In the genomic region with DNA sequence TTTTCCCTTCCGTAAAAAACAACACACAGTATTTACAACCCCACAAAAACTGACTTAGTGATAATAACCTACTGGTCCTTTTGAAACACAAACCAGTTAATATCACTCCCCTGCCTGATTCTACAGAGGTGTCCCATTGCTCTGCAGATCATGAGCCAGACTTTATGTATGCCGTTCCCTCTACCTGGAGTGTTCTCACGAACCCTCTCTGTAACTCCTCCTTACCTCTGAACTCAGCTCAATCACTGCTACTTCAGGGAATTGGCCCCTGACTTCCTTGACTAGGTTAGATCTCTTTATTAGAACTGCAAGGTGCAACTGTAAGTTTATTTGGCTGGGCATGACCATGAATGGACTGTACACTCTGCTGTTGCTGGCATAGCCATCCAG, we compare ENCODE assay signal across 24 cellular contexts. TPM values are rescaled to one million over a fixed set of nuclear protein-coding genes. Genes with fewer than 3 reads are reported as not detected.
DNase-seq lines count a peak whose midpoint lies in the region; ATAC-seq and TF ChIP-seq lines count a peak whose summit lies in the region.
"Had no signal": no experiment of that assay in that cellular context is flagged by ENCODE, and none has a peak within 500 bp of the region (broad histone marks: within the 10 kb centered on the region; RNA-seq: fewer than 3 reads in every experiment).

No MANE protein-coding gene starts in this region.

- H3K9me3 ChIP-seq in hepatocyte (ENCODE audit: low read depth) (no peaks in the 10 kb centered on the region), neural progenitor cell (ENCODE audit: low read depth) (no peaks in the 10 kb centered on the region), upper lobe of right lung (no peaks in the 10 kb centered on the region)
- H3K9me3 ChIP-seq: BLaER1, SJCRH30 had no signal

- peaks cover 89% of the 10 kb centered on the region for H3K4me1 Mint-ChIP-seq in neural progenitor cell

- peak; percentile 33 for ATAC-seq in upper lobe of right lung
- ATAC-seq in left colon = no peak
- ATAC-seq: HCT116, Right ventricle myocardium inferior had no signal

- 44% methylated on average over 3 of the region's 3 CpGs for WGBS in hepatocyte (ENCODE audit: low lambda C conversion rate, missing lambda C conversion rate)

- no peaks in the 10 kb centered on the region for H3K9me2 ChIP-seq in hepatocyte (replicated peaks; ENCODE audit: insufficient read depth)

- H3K4me2 ChIP-seq in hepatocyte (peak overlapping the region; percentile 11), neural progenitor cell (no peak overlapping the region)
- H3K4me2 ChIP-seq: BLaER1, PC-9 had no signal

- H3K36me3 Mint-ChIP-seq in neural progenitor cell = peaks cover 4% of the 10 kb centered on the region

- peaks cover 32% of the 10 kb centered on the region for H3F3A ChIP-seq in neural progenitor cell (ENCODE audit: low read depth)

- H3K4me3 ChIP-seq in hepatocyte = no peak overlapping the region
- H3K4me3 ChIP-seq in neural progenitor cell = no peak overlapping the region
- H3K4me3 ChIP-seq in upper lobe of right lung = no peak overlapping the region
- H3K4me3 ChIP-seq: BLaER1, PC-9, SJCRH30 had no signal

- no peak overlapping the region for H3K9ac ChIP-seq in neural progenitor cell
- H3K9ac ChIP-seq: BLaER1 had no signal

- no peaks in the 10 kb centered on the region for H4K20me1 ChIP-seq in hepatocyte (ENCODE audit: insufficient read depth, poor library complexity, severe bottlenecking)
- no peaks in the 10 kb centered on the region for H4K20me1 ChIP-seq in neural progenitor cell (ENCODE audit: low read depth)
- H4K20me1 ChIP-seq: BLaER1 had no signal

- H3K79me2 ChIP-seq in hepatocyte (no peaks in the 10 kb centered on the region), neural progenitor cell (ENCODE audit: low read depth) (peaks cover 19% of the 10 kb centered on the region)

- H3K27me3 Mint-ChIP-seq in neural progenitor cell (ENCODE audit: insufficient read depth, low read depth) = peaks cover 6% of the 10 kb centered on the region

- H3K27ac Mint-ChIP-seq in neural progenitor cell = peak overlapping the region; percentile 73
- H3K27ac Mint-ChIP-seq: CD4-positive, alpha-beta T cell had no signal

- H3K27me3 ChIP-seq in hepatocyte (peaks cover 7% of the 10 kb centered on the region), neural progenitor cell (no peaks in the 10 kb centered on the region), upper lobe of right lung (peaks cover 7% of the 10 kb centered on the region)
- H3K27me3 ChIP-seq: BLaER1, SJCRH30 had no signal

- H3K4me3 Mint-ChIP-seq in neural progenitor cell = peak overlapping the region; percentile 94
- H3K4me3 Mint-ChIP-seq: CD4-positive, alpha-beta T cell had no signal

- TF ChIP-seq CTCF in hepatocyte (IDR thresholded peaks at IDR 0.05; ENCODE audit: poor library complexity) (no peak), neural progenitor cell (IDR thresholded peaks at IDR 0.05) (no peak), upper lobe of right lung (IDR thresholded peaks at IDR 0.05) (no peak)

- H3K9me3 Mint-ChIP-seq in neural progenitor cell = peaks cover 3% of the 10 kb centered on the region
- H3K9me3 Mint-ChIP-seq: CD4-positive, alpha-beta T cell had no signal

- H3K4me1 ChIP-seq in hepatocyte (ENCODE audit: insufficient read depth) = peaks cover 35% of the 10 kb centered on the region
- H3K4me1 ChIP-seq in neural progenitor cell = peaks cover 82% of the 10 kb centered on the region
- H3K4me1 ChIP-seq in upper lobe of right lung = peaks cover 5% of the 10 kb centered on the region
- H3K4me1 ChIP-seq: BLaER1 had no signal

- H3K27ac ChIP-seq in angular gyrus (ENCODE audit: low read depth, low read length) (peak overlapping the region; percentile 71), hepatocyte (no peak overlapping the region), neural progenitor cell (no peak overlapping the region), upper lobe of right lung (no peak overlapping the region)
- H3K27ac ChIP-seq: BLaER1, PC-9, SJCRH30 had no signal

- no peak overlapping the region for H2AFZ ChIP-seq in hepatocyte
- H2AFZ ChIP-seq in neural progenitor cell (replicated peaks) = no peak overlapping the region
- H2AFZ ChIP-seq: PC-9 had no signal

- DNase-seq in hepatocyte (ENCODE audit: low spot score) = no peak
- DNase-seq in neural progenitor cell (ENCODE audit: low spot score) = no peak
- no peak for DNase-seq in upper lobe of right lung
- DNase-seq in left colon = no peak
- DNase-seq in CD1c-positive myeloid dendritic cell (ENCODE audit: extremely low spot score) = no peak
- no peak for DNase-seq in activated CD4-positive, alpha-beta T cell treated with anti-CD3 and anti-CD28 coated beads, Interleukin-2, amount 50 U/mL, for 1 hour
- DNase-seq: CD4-positive, alpha-beta T cell; NCI-H1048; NCI-H1417; NCI-H1694; NCI-H2029 treated with DMSO at 0.1 percent for 48 hours; NCI-H446 treated with DMSO at 0.1 percent for 48 hours; NCI-H526; NCI-H82; NK-92 treated with Interleukin-12 subunit alpha and Interleukin-12 subunit beta, amount 100 ng/mL, for 24 hours; PC-9; SJCRH30 had no signal

- no peaks in the 10 kb centered on the region for H3K36me3 ChIP-seq in hepatocyte (replicated peaks; ENCODE audit: insufficient read depth, low read depth)
- H3K36me3 ChIP-seq in neural progenitor cell = no peaks in the 10 kb centered on the region
- no peaks in the 10 kb centered on the region for H3K36me3 ChIP-seq in upper lobe of right lung
- H3K36me3 ChIP-seq: BLaER1, SJCRH30 had no signal

- intact Hi-C loops in upper lobe of right lung (cut with DNase I) = no loop called here
- intact Hi-C loops in left colon (cut with DNase I, micrococcal nuclease) = no loop called here

RNA-seq across cellular contexts. Expression of gene LGI1, which starts 1.6 kb away (rescaled TPM):
- total RNA-seq in hepatocyte (0.60 and 2.6 TPM in 2 replicates), neural progenitor cell (ENCODE audit: low replicate concordance) (9.2 and 20.2 TPM in 2 replicates), upper lobe of right lung (not detected), left colon (1 to 10 TPM in 1 of 2 donors, under 1 TPM in 1; 0.40 to 1.6 TPM)
- polyA plus RNA-seq in hepatocyte = 0.21 and 0.56 TPM in 2 replicates
- total RNA-seq: CD4-positive, alpha-beta T cell; Daoy; HT-29; PC-9; Right ventricle myocardium inferior; SJCRH30 had no signal
- polyA plus RNA-seq: AG04450 had no signal

RNA-seq across cellular contexts. Expression of gene FRA10AC1, which starts 53.7 kb away (rescaled TPM):
- total RNA-seq in hepatocyte = 11.4 and 12.9 TPM in 2 replicates
- polyA plus RNA-seq in hepatocyte = 14.9 TPM in 2 replicates
- total RNA-seq in neural progenitor cell (ENCODE audit: low replicate concordance) = 15.8 and 31.4 TPM in 2 replicates
- 12.0 TPM for total RNA-seq in upper lobe of right lung
- total RNA-seq in left colon = 10 to 100 TPM in 1 of 2 donors, 1 to 10 TPM in 1; 8.3 to 14.6 TPM
